8 cellular contexts compared by ENCODE assay signal in the genomic region with DNA sequence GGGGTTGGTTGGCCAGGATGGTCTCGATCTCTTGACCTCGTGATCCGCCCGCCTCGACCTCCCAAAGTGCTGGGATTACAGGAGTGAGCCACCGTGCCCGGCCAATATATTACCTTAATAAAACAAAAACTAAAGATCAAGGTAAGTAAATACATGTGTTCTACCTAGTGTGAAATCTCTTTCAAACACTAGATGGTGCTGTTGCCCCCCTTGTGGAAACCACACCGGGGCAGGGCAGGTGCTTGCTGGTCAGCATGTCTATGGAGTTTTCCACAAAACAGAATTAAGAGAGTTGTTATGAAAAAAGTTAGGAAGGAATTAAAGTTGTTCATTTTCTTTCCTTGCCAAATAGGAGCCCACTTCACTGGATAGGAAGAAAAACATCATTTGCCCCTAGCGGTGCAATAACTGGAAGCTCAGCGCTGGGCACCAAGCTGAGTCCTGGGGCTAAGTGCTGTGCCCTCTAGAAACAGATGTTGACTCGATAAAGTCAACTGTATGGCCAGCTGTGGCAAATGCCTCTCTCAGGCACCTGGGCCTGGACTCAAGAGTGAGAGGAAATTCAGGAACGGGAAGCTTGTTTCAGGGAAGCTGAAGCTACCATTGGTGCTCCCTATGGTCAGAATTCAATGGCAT. TPM values are rescaled to one million over a fixed set of nuclear protein-coding genes. Genes with fewer than 3 reads are reported as not detected.
A peak's percentile ranks its signal among the peaks of the same experiment; 100 is the strongest.
DNase-seq lines count a peak whose midpoint lies in the region; ATAC-seq and TF ChIP-seq lines count a peak whose summit lies in the region.

No MANE protein-coding gene starts in this region.

- DNase-seq in BE2C (peak; percentile 61), NCI-H2081 treated with DMSO at 0.1 percent for 48 hours (lab: John Stamatoyannopoulos, UW) (peak; percentile 38), dorsolateral prefrontal cortex (peak in 5 of 10 donors; percentile 44 to 68 (median 63)), medulla oblongata (ENCODE audit: extremely low spot score) (peak; percentile 84), substantia nigra (lab: John Stamatoyannopoulos, UW) (peak in 28 of 49 donors; percentile 14 to 70 (median 36))
- DNase-seq in activated CD4-positive, CD25-positive, alpha-beta regulatory T cell (lab: John Stamatoyannopoulos, UW), result peak in 3 of 4 experiments; percentile 9 to 10 (median 9)

- ATAC-seq in GM18520 (IDR thresholded peaks at IDR 0.05; ENCODE audit: unreplicated experiment) (peak; percentile 63), HG02981 (IDR thresholded peaks at IDR 0.05; ENCODE audit: unreplicated experiment) (peak; percentile 81)

- H3K4me3 ChIP-seq in BE2C (ENCODE audit: low read depth, low read length) (no peak overlapping the region), dorsolateral prefrontal cortex (no peak overlapping the region)

- H3K9me3 ChIP-seq in BE2C, result no peaks in the 10 kb centered on the region

- intact Hi-C loops in dorsolateral prefrontal cortex (cut with DNase I), result loop anchor here in 1 of 2 donors (1.0 to 10.0 kb wide), 2 partner anchors 71 to 440 kb away; no protein-coding TSS in a partner anchor

- H3K27ac ChIP-seq in dorsolateral prefrontal cortex (no peak overlapping the region), substantia nigra (ENCODE audit: low read depth, low read length, poor library complexity, severe bottlenecking) (no peak overlapping the region)

- H3K4me1 ChIP-seq in BE2C, result no peaks in the 10 kb centered on the region

- H3K36me3 ChIP-seq in BE2C, result no peaks in the 10 kb centered on the region

- H3K27me3 ChIP-seq in BE2C (peaks cover 53% of the 10 kb centered on the region), dorsolateral prefrontal cortex (peaks cover 0 to 10% (median 0%) of the 10 kb centered on the region in 45 donors)

- peak; percentile 81 for TF ChIP-seq CTCF in BE2C (IDR thresholded peaks at IDR 0.05; ENCODE audit: low read depth, low read length)
- TF ChIP-seq CTCF in dorsolateral prefrontal cortex (IDR thresholded peaks at IDR 0.05 in 54 of 56, conservative IDR thresholded peaks at IDR 0.05 in 2 of 56; ENCODE audit: low read depth in 1 of 56, partially characterized antibody in 56 of 56), result peak; percentile 77 to 96 (median 86)

RNA-seq across cellular contexts. Expression of a gene that starts 6.3 kb away (rescaled TPM):
- not detected for polyA plus RNA-seq in BE2C (2012; ENCODE audit: insufficient read depth, insufficient read length, low read depth)
- 1 to 10 TPM in 92 of 120 experiments, under 1 TPM in 28; 0.29 to 4.9 (median 1.4) TPM for total RNA-seq in dorsolateral prefrontal cortex

RNA-seq across cellular contexts. Expression of a gene that starts 17.7 kb away (rescaled TPM):
- polyA plus RNA-seq in BE2C (2012; ENCODE audit: insufficient read depth, insufficient read length, low read depth), result not detected
- 1 to 10 TPM in 14 of 120 experiments, under 1 TPM in 84, not detected in 22; 0.11 to 2.7 (median 0.51) TPM for total RNA-seq in dorsolateral prefrontal cortex

RNA-seq across cellular contexts. Expression of a gene that starts 57.9 kb away (rescaled TPM):
- polyA plus RNA-seq in BE2C (2012; ENCODE audit: insufficient read depth, insufficient read length, low read depth), result not detected
- total RNA-seq in dorsolateral prefrontal cortex, result 1 to 10 TPM in 72 of 120 experiments, under 1 TPM in 47, not detected in 1; 0.22 to 3.7 (median 1.1) TPM
